In the genomic region with DNA sequence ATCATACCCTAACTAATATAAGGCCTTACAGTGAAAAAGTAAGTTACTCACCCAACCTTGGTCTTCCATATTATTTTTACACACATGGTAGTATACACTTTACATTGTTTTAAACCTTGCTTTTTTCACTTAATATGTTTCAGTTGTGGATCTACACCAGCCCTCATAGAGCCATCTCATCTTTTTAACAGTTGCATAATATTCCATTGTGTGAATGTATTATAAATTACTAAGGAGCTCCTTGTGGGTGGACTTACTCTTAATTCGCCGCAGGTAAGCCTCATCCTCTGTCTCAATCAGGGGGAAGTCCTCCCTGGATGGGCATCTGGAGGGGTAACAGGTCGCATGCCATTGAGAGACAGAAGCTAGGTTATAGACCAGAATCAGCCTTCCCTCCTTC, we compare ENCODE assay signal across 17 cellular contexts. TPM values are rescaled to one million over a fixed set of nuclear protein-coding genes. Genes with fewer than 3 reads are reported as not detected.
DNase-seq lines count a peak whose midpoint lies in the region; ATAC-seq and TF ChIP-seq lines count a peak whose summit lies in the region.
"Had no signal": no experiment of that assay in that cellular context is flagged by ENCODE, and none has a peak within 500 bp of the region (broad histone marks: within the 10 kb centered on the region; RNA-seq: fewer than 3 reads in every experiment).

No MANE protein-coding gene starts in this region.

- H3K4me1 Mint-ChIP-seq in activated naive CD4-positive, alpha-beta T cell treated with anti-CD3 and anti-CD28 coated beads for 36 hours (ENCODE audit: low read depth), result no peaks in the 10 kb centered on the region
- no peaks in the 10 kb centered on the region for H3K4me1 Mint-ChIP-seq in CD4-positive, alpha-beta T cell (ENCODE audit: low read depth)
- H3K4me1 Mint-ChIP-seq in dendritic cell treated with granulocyte-macrophage colony-stimulating factor and Interleukin-4, amounts not matched to agents 40 ng/mL and 50 ng/mL, for 4 days (ENCODE audit: low read depth), result peaks cover 40% of the 10 kb centered on the region
- H3K4me1 Mint-ChIP-seq in progenitor cell of endocrine pancreas (ENCODE audit: low read depth) (no peaks in the 10 kb centered on the region), WTC11 (no peaks in the 10 kb centered on the region)
- H3K4me1 Mint-ChIP-seq: CD8-positive, alpha-beta memory T cell had no signal

- peak overlapping the region; percentile 50 for H3K27ac Mint-ChIP-seq in activated naive CD4-positive, alpha-beta T cell treated with anti-CD3 and anti-CD28 coated beads for 36 hours
- H3K27ac Mint-ChIP-seq in CD4-positive, alpha-beta T cell, result peak overlapping the region; percentile 44
- H3K27ac Mint-ChIP-seq in dendritic cell treated with granulocyte-macrophage colony-stimulating factor and Interleukin-4, amounts not matched to agents 40 ng/mL and 50 ng/mL, for 4 days, result peak overlapping the region; percentile 64
- H3K27ac Mint-ChIP-seq in progenitor cell of endocrine pancreas (peak overlapping the region; percentile 60), WTC11 (no peak overlapping the region)

- DNase-seq in activated naive CD4-positive, alpha-beta T cell treated with anti-CD3 and anti-CD28 coated beads for 36 hours, result no peak
- no peak for DNase-seq in activated naive CD4-positive, alpha-beta T cell treated with anti-CD3 and anti-CD28 coated beads, Interleukin-2, amount 50 U/mL, for 16 hours
- DNase-seq in CD4-positive, alpha-beta T cell, result no peak
- DNase-seq in progenitor cell of endocrine pancreas (ENCODE audit: low spot score, unreplicated experiment) (no peak), WTC11 (ENCODE audit: low spot score) (no peak), DMS53 treated with DMSO at 0.1 percent for 48 hours (lab: John Stamatoyannopoulos, UW; ENCODE audit: unreplicated experiment) (no peak), Kasumi-1 (lab: John Stamatoyannopoulos, UW) (no peak)
- DNase-seq: CD8-positive, alpha-beta memory T cell; DMS79; GOT3; KG1; MV-4-11; NCI-H1417 treated with DMSO at 0.1 percent for 48 hours; NCI-H187 treated with DMSO at 0.1 percent for 48 hours; NCI-H345; NCI-H526 had no signal

- ATAC-seq in CD4-positive, alpha-beta T cell (ENCODE audit: poor library complexity), result no peak
- no peak for ATAC-seq in WTC11

- H3K4me3 Mint-ChIP-seq in activated naive CD4-positive, alpha-beta T cell treated with anti-CD3 and anti-CD28 coated beads for 36 hours, result no peak overlapping the region
- no peak overlapping the region for H3K4me3 Mint-ChIP-seq in CD4-positive, alpha-beta T cell
- no peak overlapping the region for H3K4me3 Mint-ChIP-seq in dendritic cell treated with granulocyte-macrophage colony-stimulating factor and Interleukin-4, amounts not matched to agents 40 ng/mL and 50 ng/mL, for 4 days
- H3K4me3 Mint-ChIP-seq in progenitor cell of endocrine pancreas (ENCODE audit: low read depth), result no peak overlapping the region
- H3K4me3 Mint-ChIP-seq in WTC11, result no peak overlapping the region

- no peaks in the 10 kb centered on the region for H3K9me3 ChIP-seq in CD4-positive, alpha-beta T cell (ENCODE audit: control insufficient read depth, low read length)

- CTCF ChIA-PET in activated naive CD4-positive, alpha-beta T cell treated with anti-CD3 and anti-CD28 coated beads for 36 hours (lab: Charles Lee), result interaction anchor here (0.5 to 2.1 kb wide), 6 partner anchors 16 to 258 kb away, joined by 3 to 7 read pairs (median 5); a partner anchor contains a TSS
- CTCF ChIA-PET in CD4-positive, alpha-beta T cell (lab: Charles Lee), result no interaction called here
- CTCF ChIA-PET in WTC11 (lab: Charles Lee), result interaction anchor here (1.0 to 1.6 kb wide), 3 partner anchors 24 to 112 kb away, joined by 5 to 6 read pairs (median 6); a partner anchor contains a TSS

- intact Hi-C loops in activated naive CD4-positive, alpha-beta T cell treated with anti-CD3 and anti-CD28 coated beads for 36 hours (cut with micrococcal nuclease), result no loop called here
- intact Hi-C loops in CD4-positive, alpha-beta T cell (cut with DNase I, micrococcal nuclease), result no loop called here
- intact Hi-C loops in dendritic cell treated with granulocyte-macrophage colony-stimulating factor and Interleukin-4, amounts not matched to agents 40 ng/mL and 50 ng/mL, for 4 days (cut with micrococcal nuclease), result no loop called here

- POLR2A ChIA-PET in CD4-positive, alpha-beta T cell (lab: Charles Lee), result interaction anchor here (0.8 to 1.4 kb wide), 3 partner anchors 9 to 23 kb away, joined by 3 to 7 read pairs (median 4); no protein-coding TSS in a partner anchor
- POLR2A ChIA-PET in WTC11 (lab: Charles Lee), result interaction anchor here (0.7 kb wide), 1 partner anchor 14 kb away, joined by 3 read pairs; no protein-coding TSS in a partner anchor

- no peaks in the 10 kb centered on the region for H3K9me3 Mint-ChIP-seq in activated naive CD4-positive, alpha-beta T cell treated with anti-CD3 and anti-CD28 coated beads for 36 hours
- H3K9me3 Mint-ChIP-seq in CD4-positive, alpha-beta T cell, result no peaks in the 10 kb centered on the region
- no peaks in the 10 kb centered on the region for H3K9me3 Mint-ChIP-seq in dendritic cell treated with granulocyte-macrophage colony-stimulating factor and Interleukin-4, amounts not matched to agents 40 ng/mL and 50 ng/mL, for 4 days
- H3K9me3 Mint-ChIP-seq in progenitor cell of endocrine pancreas (ENCODE audit: low read depth), result no peaks in the 10 kb centered on the region
- no peaks in the 10 kb centered on the region for H3K9me3 Mint-ChIP-seq in WTC11
- H3K9me3 Mint-ChIP-seq: CD8-positive, alpha-beta memory T cell had no signal

- TF ChIP-seq CTCF in CD4-positive, alpha-beta T cell (IDR thresholded peaks at IDR 0.05), result no peak
- no peak for TF ChIP-seq CTCF in progenitor cell of endocrine pancreas (IDR thresholded peaks at IDR 0.05; ENCODE audit: unreplicated experiment)
- TF ChIP-seq CTCF in WTC11 (IDR thresholded peaks at IDR 0.05), result no peak

- no peaks in the 10 kb centered on the region for H3K27me3 ChIP-seq in CD4-positive, alpha-beta T cell (ENCODE audit: control insufficient read depth, insufficient read depth, low read length)

- no peaks in the 10 kb centered on the region for H3K27me3 Mint-ChIP-seq in activated naive CD4-positive, alpha-beta T cell treated with anti-CD3 and anti-CD28 coated beads for 36 hours (ENCODE audit: low read depth)
- H3K27me3 Mint-ChIP-seq in CD4-positive, alpha-beta T cell, result no peaks in the 10 kb centered on the region
- no peaks in the 10 kb centered on the region for H3K27me3 Mint-ChIP-seq in dendritic cell treated with granulocyte-macrophage colony-stimulating factor and Interleukin-4, amounts not matched to agents 40 ng/mL and 50 ng/mL, for 4 days
- no peaks in the 10 kb centered on the region for H3K27me3 Mint-ChIP-seq in progenitor cell of endocrine pancreas
- no peaks in the 10 kb centered on the region for H3K27me3 Mint-ChIP-seq in WTC11 (ENCODE audit: low read depth)
- H3K27me3 Mint-ChIP-seq: CD8-positive, alpha-beta memory T cell had no signal

- peaks cover 48% of the 10 kb centered on the region for H3K36me3 Mint-ChIP-seq in activated naive CD4-positive, alpha-beta T cell treated with anti-CD3 and anti-CD28 coated beads for 36 hours (ENCODE audit: low read depth)
- peaks cover 83% of the 10 kb centered on the region for H3K36me3 Mint-ChIP-seq in CD4-positive, alpha-beta T cell (ENCODE audit: low read depth)
- H3K36me3 Mint-ChIP-seq in dendritic cell treated with granulocyte-macrophage colony-stimulating factor and Interleukin-4, amounts not matched to agents 40 ng/mL and 50 ng/mL, for 4 days (ENCODE audit: low read depth), result peaks cover 100% of the 10 kb centered on the region
- H3K36me3 Mint-ChIP-seq in progenitor cell of endocrine pancreas (ENCODE audit: insufficient read depth) (peaks cover 32% of the 10 kb centered on the region), WTC11 (peaks cover 63% of the 10 kb centered on the region)

- H3K27ac ChIP-seq in CD4-positive, alpha-beta T cell (ENCODE audit: low read depth, low read length), result no peak overlapping the region

RNA-seq across cellular contexts. Expression of a gene that starts 13.2 kb away (rescaled TPM):
- under 1 TPM in 1 of 2 experiments, not detected in 1; 0.29 TPM for total RNA-seq in activated naive CD4-positive, alpha-beta T cell treated with anti-CD3 and anti-CD28 coated beads for 36 hours
- not detected for total RNA-seq in CD4-positive, alpha-beta T cell
- not detected in 2 replicates for total RNA-seq in progenitor cell of endocrine pancreas
- total RNA-seq in WTC11 (2021), result not detected in 3 replicates
- total RNA-seq: CD8-positive, alpha-beta memory T cell had no signal

RNA-seq across cellular contexts. Expression of a gene that starts 20.4 kb away (rescaled TPM):
- total RNA-seq in activated naive CD4-positive, alpha-beta T cell treated with anti-CD3 and anti-CD28 coated beads for 36 hours, result 10 to 100 TPM; 82.3 to 87.2 TPM
- 10 to 100 TPM; 56.6 to 60.8 TPM for total RNA-seq in CD4-positive, alpha-beta T cell
- total RNA-seq in progenitor cell of endocrine pancreas, result 67.6 and 71.2 TPM in 2 replicates
- 46.0 to 64.4 TPM (median 59.8 TPM) in 3 replicates for total RNA-seq in WTC11 (2021)

RNA-seq across cellular contexts. Expression of a gene that starts 23.7 kb away (rescaled TPM):
- total RNA-seq in activated naive CD4-positive, alpha-beta T cell treated with anti-CD3 and anti-CD28 coated beads for 36 hours, result 100 to 1,000 TPM; 154 to 159 TPM
- total RNA-seq in CD4-positive, alpha-beta T cell, result 10 to 100 TPM; 54.8 to 62.4 TPM
- total RNA-seq in progenitor cell of endocrine pancreas (103 and 111 TPM in 2 replicates), WTC11 (2021) (60.0 to 69.5 TPM (median 66.2 TPM) in 3 replicates)

RNA-seq across cellular contexts. Expression of a gene that starts 43.5 kb away (rescaled TPM):
- total RNA-seq in activated naive CD4-positive, alpha-beta T cell treated with anti-CD3 and anti-CD28 coated beads for 36 hours, result 10 to 100 TPM; 17.1 to 21.3 TPM
- total RNA-seq in CD4-positive, alpha-beta T cell, result 10 to 100 TPM; 66.2 to 67.0 TPM
- total RNA-seq in progenitor cell of endocrine pancreas (28.3 and 30.1 TPM in 2 replicates), WTC11 (2021) (25.1 to 29.3 TPM (median 27.2 TPM) in 3 replicates)
